ENCODE assay signal across 9 cellular contexts in the genomic region with DNA sequence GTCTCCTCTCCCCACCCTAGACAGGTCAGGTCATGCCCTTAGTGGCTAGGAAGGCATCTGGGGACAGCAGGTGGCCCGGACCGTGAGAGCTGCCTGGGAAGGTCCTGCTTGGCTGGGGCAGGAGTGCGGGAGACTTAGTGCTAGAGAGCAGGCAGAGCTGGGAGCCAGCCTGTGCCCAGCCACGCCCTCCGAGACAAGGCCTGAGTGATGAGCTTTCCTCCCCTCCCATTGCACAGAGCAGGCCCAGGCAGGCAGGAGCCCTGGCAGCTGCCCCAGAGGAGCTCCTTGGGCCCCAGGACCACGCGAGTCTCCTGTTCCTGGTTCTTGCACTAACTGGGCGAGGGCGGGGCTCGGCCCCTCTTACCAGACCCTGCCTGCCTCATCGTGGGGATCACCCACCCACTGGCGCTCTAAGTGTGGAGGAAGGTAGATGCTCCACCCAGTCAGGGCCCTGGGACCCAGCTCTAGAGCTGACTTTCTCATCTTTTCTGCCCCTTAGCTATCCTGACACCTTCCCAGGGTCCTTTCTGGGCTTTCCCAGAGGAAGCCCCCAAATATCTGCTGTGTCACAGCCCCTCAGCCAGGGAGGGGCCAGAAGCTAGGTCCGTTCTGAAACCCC. TPM values are rescaled to one million over a fixed set of nuclear protein-coding genes. Genes with fewer than 3 reads are reported as not detected.
A peak's percentile ranks its signal among the peaks of the same experiment; 100 is the strongest.
DNase-seq lines count a peak whose midpoint lies in the region; ATAC-seq and TF ChIP-seq lines count a peak whose summit lies in the region.
"Had no signal": no experiment of that assay in that cellular context is flagged by ENCODE, and none has a peak within 500 bp of the region (broad histone marks: within the 10 kb centered on the region; RNA-seq: fewer than 3 reads in every experiment).

No MANE protein-coding gene starts in this region.

- H3K4me1 ChIP-seq in endodermal cell (ENCODE audit: control insufficient read depth, insufficient read depth, low read length): peaks cover 3% of the 10 kb centered on the region
- H3K4me1 ChIP-seq in gastrocnemius medialis: peaks cover 26 to 42% of the 10 kb centered on the region in 2 donors

- H3K9me3 Mint-ChIP-seq in endodermal cell: no peaks in the 10 kb centered on the region
- H3K9me3 Mint-ChIP-seq in activated T-cell treated with anti-CD3 and anti-CD28 coated beads, Interleukin-2, amount 50 U/mL, for 72 hours: no peaks in the 10 kb centered on the region
- H3K9me3 Mint-ChIP-seq: activated T-helper 1 cell treated with anti-CD3 and anti-CD28 coated beads, Interleukin-12 subunit alpha, Interleukin-12 subunit beta, Interleukin-2, Interleukin-4 antibody, amounts not matched to agents 30 ng/mL and 10 ng/mL and 1 ng/mL, durations not matched to agents 14 hours and 24 hours and 36 hours had no signal

- H3K4me1 Mint-ChIP-seq in endodermal cell: peaks cover 18% of the 10 kb centered on the region
- H3K4me1 Mint-ChIP-seq in activated T-cell treated with anti-CD3 and anti-CD28 coated beads, Interleukin-2, amount 50 U/mL, for 72 hours (ENCODE audit: low read depth): peaks cover 3% of the 10 kb centered on the region

- peaks cover 2% of the 10 kb centered on the region for H3K27me3 Mint-ChIP-seq in endodermal cell (ENCODE audit: insufficient read depth)
- no peaks in the 10 kb centered on the region for H3K27me3 Mint-ChIP-seq in activated T-cell treated with anti-CD3 and anti-CD28 coated beads, Interleukin-2, amount 50 U/mL, for 72 hours (ENCODE audit: low read depth)

- DNase-seq in GM03348 (ENCODE audit: low spot score): peak; percentile 57
- DNase-seq in NCI-H345 (lab: John Stamatoyannopoulos, UW): peak; percentile 61
- no peak for DNase-seq in endodermal cell
- DNase-seq in gastrocnemius medialis: peak; percentile 32 to 74
- no peak for DNase-seq in iPS-NIHi7 (ENCODE audit: extremely low spot score)
- no peak for DNase-seq in stimulated activated CD4-positive, alpha-beta T cell treated with anti-CD3 and anti-CD28 coated beads, Interleukin-2, amount 100 ng/mL, for 48 hours
- DNase-seq in Kasumi-1 (lab: John Stamatoyannopoulos, UW): no peak
- DNase-seq in activated T-cell treated with anti-CD3 and anti-CD28 coated beads, Interleukin-2, amount 50 U/mL, for 72 hours: no peak

- no peak for TF ChIP-seq CTCF in endodermal cell (conservative IDR thresholded peaks at IDR 0.05)
- TF ChIP-seq CTCF in gastrocnemius medialis (IDR thresholded peaks at IDR 0.05 in 4 of 5, conservative IDR thresholded peaks at IDR 0.05 in 1 of 5): no peak

- H3K27ac Mint-ChIP-seq in endodermal cell: no peak overlapping the region
- H3K27ac Mint-ChIP-seq in activated T-cell treated with anti-CD3 and anti-CD28 coated beads, Interleukin-2, amount 50 U/mL, for 72 hours: no peak overlapping the region
- H3K27ac Mint-ChIP-seq: activated T-helper 1 cell treated with anti-CD3 and anti-CD28 coated beads, Interleukin-12 subunit alpha, Interleukin-12 subunit beta, Interleukin-2, Interleukin-4 antibody, amounts not matched to agents 30 ng/mL and 10 ng/mL and 1 ng/mL, durations not matched to agents 14 hours and 24 hours and 36 hours had no signal

- no peaks in the 10 kb centered on the region for H3K36me3 ChIP-seq in endodermal cell (ENCODE audit: control insufficient read depth, insufficient read depth, low read length)
- no peaks in the 10 kb centered on the region for H3K36me3 ChIP-seq in gastrocnemius medialis

- 88 to 91% methylated on average over 13 of the region's 13 CpGs for WGBS in endodermal cell (ENCODE audit: insufficient coverage in 1 of 2, insufficient read length in 1 of 2), 2 experiments

- in situ Hi-C loops in gastrocnemius medialis (cut with MboI; ENCODE audit: low sequenced_read_pairs in 4 of 4): no loop called here

- ATAC-seq in gastrocnemius medialis: peak; percentile 31 to 57
- ATAC-seq in activated T-cell treated with anti-CD3 and anti-CD28 coated beads, Interleukin-2, amount 50 U/mL, for 72 hours (replicated peaks in 1 of 2): no peak

- H3K4me3 ChIP-seq in endodermal cell (ENCODE audit: low read length) (no peak overlapping the region), gastrocnemius medialis (no peak overlapping the region)

- intact Hi-C loops in gastrocnemius medialis (cut with DNase I; ENCODE audit: low total_unique reads): no loop called here

- no peaks in the 10 kb centered on the region for H3K27me3 ChIP-seq in endodermal cell (ENCODE audit: control insufficient read depth, insufficient read depth, low read length, poor library complexity, severe bottlenecking)
- H3K27me3 ChIP-seq in gastrocnemius medialis: no peaks in the 10 kb centered on the region

- TF ChIP-seq POLR2A in gastrocnemius medialis (IDR thresholded peaks at IDR 0.05): no peak

- H3K27ac ChIP-seq in endodermal cell (ENCODE audit: low read depth, low read length) (peak overlapping the region; percentile 24), gastrocnemius medialis (peak overlapping the region; percentile 19 to 71 (median 60))

- H3K36me3 Mint-ChIP-seq in endodermal cell (ENCODE audit: low read depth): peaks cover 2% of the 10 kb centered on the region
- no peaks in the 10 kb centered on the region for H3K36me3 Mint-ChIP-seq in activated T-cell treated with anti-CD3 and anti-CD28 coated beads, Interleukin-2, amount 50 U/mL, for 72 hours (ENCODE audit: insufficient read depth in 2 of 2)

- H3K9me3 ChIP-seq in endodermal cell (ENCODE audit: control insufficient read depth, low read length): no peaks in the 10 kb centered on the region
- H3K9me3 ChIP-seq in gastrocnemius medialis: no peaks in the 10 kb centered on the region

- H3K4me3 Mint-ChIP-seq in endodermal cell: no peak overlapping the region
- no peak overlapping the region for H3K4me3 Mint-ChIP-seq in activated T-cell treated with anti-CD3 and anti-CD28 coated beads, Interleukin-2, amount 50 U/mL, for 72 hours
- H3K4me3 Mint-ChIP-seq: activated T-helper 1 cell treated with anti-CD3 and anti-CD28 coated beads, Interleukin-12 subunit alpha, Interleukin-12 subunit beta, Interleukin-2, Interleukin-4 antibody, amounts not matched to agents 30 ng/mL and 10 ng/mL and 1 ng/mL, durations not matched to agents 14 hours and 24 hours and 36 hours had no signal

- no peak overlapping the region for H3K9ac ChIP-seq in endodermal cell (ENCODE audit: extremely low read depth, low read length, poor library complexity, severe bottlenecking)

RNA-seq across cellular contexts. Expression of gene MACROD1, which starts 44.9 kb away (rescaled TPM):
- total RNA-seq in endodermal cell (10 to 100 TPM; 23.0 to 41.9 TPM), gastrocnemius medialis (100 to 1,000 TPM; 162 to 308 (median 205) TPM)
- 26.4 TPM for polyA plus RNA-seq in endodermal cell (2013, experiment 1 of 2)
- 20.9 TPM for polyA plus RNA-seq in endodermal cell (2013, experiment 2 of 2)
- 10 to 100 TPM; 17.4 to 18.4 TPM for total RNA-seq in activated T-cell treated with anti-CD3 and anti-CD28 coated beads, Interleukin-2, amount 50 U/mL, for 72 hours

Comparison
In these comparisons a context has a peak if more than half of its experiments do, and no peak if none do; other contexts are left out.
1. DNase-seq: peak in GM03348 (single experiment), NCI-H345 (single experiment) and gastrocnemius medialis (2 of 2); none in endodermal cell (single experiment), iPS-NIHi7 (single experiment), stimulated activated CD4-positive, alpha-beta T cell treated with anti-CD3 and anti-CD28 coated beads, Interleukin-2, amount 100 ng/mL, for 48 hours (0 of 2), Kasumi-1 (0 of 2) and activated T-cell treated with anti-CD3 and anti-CD28 coated beads, Interleukin-2, amount 50 U/mL, for 72 hours (0 of 2).
2. ATAC-seq: peak in gastrocnemius medialis (2 of 2); none in activated T-cell treated with anti-CD3 and anti-CD28 coated beads, Interleukin-2, amount 50 U/mL, for 72 hours (0 of 2).